Comparison of ENCODE assay signal across 1 cellular context in genomic region chr2:71457123-71457958, GRCh38.
TF ChIP-seq lines count a peak whose summit lies in the region.

No MANE protein-coding gene starts in this region.

TF ChIP-seq in K562, 482 proteins besides CTCF, POLR2A, EP300 and RAD21:
- TF ChIP-seq CCAR2 (IDR thresholded peaks at IDR 0.05; ENCODE audit: low read depth, low read length) = no peak
- no peak for TF ChIP-seq MEF2D (tag; conservative IDR thresholded peaks at IDR 0.05; ENCODE audit: low read depth)
- TF ChIP-seq MLX (CRISPR knock-in tag; conservative IDR thresholded peaks at IDR 0.05) = no peak
- TF ChIP-seq ZFP36 (IDR thresholded peaks at IDR 0.05; ENCODE audit: low read depth, low read length, partially characterized antibody) = no peak
- no peak for TF ChIP-seq USF1 (CRISPR knock-in tag; IDR thresholded peaks at IDR 0.05)
- TF ChIP-seq FIP1L1 (IDR thresholded peaks at IDR 0.05; ENCODE audit: low read depth, low read length, poor library complexity, severe bottlenecking) = no peak
- TF ChIP-seq PHF21A (IDR thresholded peaks at IDR 0.05; ENCODE audit: borderline replicate concordance, low read depth) = no peak
- TF ChIP-seq RB1 (IDR thresholded peaks at IDR 0.05; ENCODE audit: low read depth) = no peak
- TF ChIP-seq ZNF589 (CRISPR knock-in tag; IDR thresholded peaks at IDR 0.05; ENCODE audit: low read depth) = no peak
- TF ChIP-seq CBFA2T3 (IDR thresholded peaks at IDR 0.05) = peak; percentile 74
- peak; percentile 47 for TF ChIP-seq CBFA2T2 (conservative IDR thresholded peaks at IDR 0.05)
- TF ChIP-seq ASH1L (IDR thresholded peaks at IDR 0.05; ENCODE audit: borderline replicate concordance, low read depth, partially characterized antibody) = no peak
- TF ChIP-seq SMARCA5 (IDR thresholded peaks at IDR 0.05) = no peak
- no peak for TF ChIP-seq RFX7 (CRISPR knock-in tag; IDR thresholded peaks at IDR 0.05)
- TF ChIP-seq ZNF140 (CRISPR knock-in tag; IDR thresholded peaks at IDR 0.05) = no peak
- TF ChIP-seq TFAM (CRISPR knock-in tag; conservative IDR thresholded peaks at IDR 0.05) = no peak
- TF ChIP-seq ZNF165 (CRISPR knock-in tag; IDR thresholded peaks at IDR 0.05; ENCODE audit: borderline replicate concordance) = no peak
- no peak for TF ChIP-seq NR3C1 (CRISPR knock-in tag; IDR thresholded peaks at IDR 0.05)
- peak; percentile 82 for TF ChIP-seq RBM25 (IDR thresholded peaks at IDR 0.05; ENCODE audit: low read depth, low read length, severe bottlenecking)
- no peak for TF ChIP-seq ZNF398 (CRISPR knock-in tag; IDR thresholded peaks at IDR 0.05)
- TF ChIP-seq CTBP1 (IDR thresholded peaks at IDR 0.05; ENCODE audit: borderline replicate concordance) = no peak
- TF ChIP-seq ZNF239 (CRISPR knock-in tag; IDR thresholded peaks at IDR 0.05) = no peak
- TF ChIP-seq MTA3 (IDR thresholded peaks at IDR 0.05; ENCODE audit: borderline replicate concordance) = no peak
- TF ChIP-seq ZNF76 (CRISPR knock-in tag; IDR thresholded peaks at IDR 0.05; ENCODE audit: borderline replicate concordance) = no peak
- no peak for TF ChIP-seq HINFP (tag; conservative IDR thresholded peaks at IDR 0.05; ENCODE audit: low read depth)
- no peak for TF ChIP-seq BRF1 (IDR thresholded peaks at IDR 0.05; ENCODE audit: borderline replicate concordance, extremely low read depth, insufficient read length)
- no peak for TF ChIP-seq CREB5 (CRISPR knock-in tag; IDR thresholded peaks at IDR 0.05)
- TF ChIP-seq HIVEP1 (CRISPR knock-in tag; IDR thresholded peaks at IDR 0.05) = no peak
- TF ChIP-seq TAL1 (IDR thresholded peaks at IDR 0.05) = peak; percentile 15; the same call in 1 of the 2 replicates
- no peak for TF ChIP-seq ZNF668 (CRISPR knock-in tag; IDR thresholded peaks at IDR 0.05)
